In the genomic region with DNA sequence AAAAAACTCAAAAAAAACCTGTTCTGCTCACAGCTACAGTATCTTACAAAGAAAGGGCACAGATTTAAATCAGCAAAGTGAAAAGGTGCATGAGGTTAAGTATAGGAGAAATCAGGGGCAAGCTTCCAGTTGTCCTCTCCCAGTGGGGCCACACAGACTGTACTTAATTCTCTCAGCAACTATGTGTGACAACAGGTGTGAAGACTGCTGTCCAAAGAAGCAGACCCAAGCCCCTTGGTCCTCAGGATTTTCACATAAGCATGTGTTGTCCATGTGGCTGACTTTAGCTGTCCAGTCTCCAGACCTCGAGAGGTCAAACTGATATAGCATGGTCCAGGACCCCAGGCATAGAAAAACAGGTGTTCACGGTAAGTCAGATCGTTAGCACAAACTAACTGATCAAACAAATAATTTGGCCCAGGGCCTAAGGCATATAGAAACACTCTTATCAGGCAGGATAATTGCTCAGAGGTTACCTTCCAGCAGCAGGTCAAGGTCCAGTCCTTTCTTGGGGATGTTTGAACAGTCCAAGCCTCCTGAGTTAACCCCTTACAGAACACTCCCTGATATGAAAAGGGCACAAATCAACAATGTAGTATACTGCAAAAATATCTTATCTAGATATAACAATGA, we compare ENCODE assay signal across 2 cellular contexts.
TF ChIP-seq lines count a peak whose summit lies in the region.

No MANE protein-coding gene starts in this region.

TF ChIP-seq in SK-N-SH, 30 proteins besides CTCF, POLR2A, EP300 and RAD21 (continued from another document):
- no peak for TF ChIP-seq TAF1 (IDR thresholded peaks at IDR 0.05; ENCODE audit: borderline replicate concordance, low read depth, low read length)
- TF ChIP-seq FOSL2 (IDR thresholded peaks at IDR 0.05; ENCODE audit: borderline replicate concordance, low read depth): no peak
- no peak for TF ChIP-seq ZBTB33 (IDR thresholded peaks at IDR 0.05; ENCODE audit: borderline replicate concordance, low read depth)
- TF ChIP-seq SMC3 (IDR thresholded peaks at IDR 0.05; ENCODE audit: low read depth, low read length): no peak
- TF ChIP-seq RXRA (IDR thresholded peaks at IDR 0.05; ENCODE audit: borderline replicate concordance, low read depth): no peak
- no peak for TF ChIP-seq MEF2A (IDR thresholded peaks at IDR 0.05; ENCODE audit: borderline replicate concordance, low read depth)
- TF ChIP-seq, protein P1, sequence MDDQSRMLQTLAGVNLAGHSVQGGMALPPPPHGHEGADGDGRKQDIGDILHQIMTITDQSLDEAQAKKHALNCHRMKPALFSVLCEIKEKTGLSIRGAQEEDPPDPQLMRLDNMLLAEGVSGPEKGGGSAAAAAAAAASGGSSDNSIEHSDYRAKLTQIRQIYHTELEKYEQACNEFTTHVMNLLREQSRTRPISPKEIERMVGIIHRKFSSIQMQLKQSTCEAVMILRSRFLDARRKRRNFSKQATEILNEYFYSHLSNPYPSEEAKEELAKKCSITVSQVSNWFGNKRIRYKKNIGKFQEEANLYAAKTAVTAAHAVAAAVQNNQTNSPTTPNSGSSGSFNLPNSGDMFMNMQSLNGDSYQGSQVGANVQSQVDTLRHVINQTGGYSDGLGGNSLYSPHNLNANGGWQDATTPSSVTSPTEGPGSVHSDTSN (IDR thresholded peaks at IDR 0.05): no peak
- no peak for TF ChIP-seq NRF1 (IDR thresholded peaks at IDR 0.05; ENCODE audit: low read depth, low read length)
- TF ChIP-seq, protein P2, sequence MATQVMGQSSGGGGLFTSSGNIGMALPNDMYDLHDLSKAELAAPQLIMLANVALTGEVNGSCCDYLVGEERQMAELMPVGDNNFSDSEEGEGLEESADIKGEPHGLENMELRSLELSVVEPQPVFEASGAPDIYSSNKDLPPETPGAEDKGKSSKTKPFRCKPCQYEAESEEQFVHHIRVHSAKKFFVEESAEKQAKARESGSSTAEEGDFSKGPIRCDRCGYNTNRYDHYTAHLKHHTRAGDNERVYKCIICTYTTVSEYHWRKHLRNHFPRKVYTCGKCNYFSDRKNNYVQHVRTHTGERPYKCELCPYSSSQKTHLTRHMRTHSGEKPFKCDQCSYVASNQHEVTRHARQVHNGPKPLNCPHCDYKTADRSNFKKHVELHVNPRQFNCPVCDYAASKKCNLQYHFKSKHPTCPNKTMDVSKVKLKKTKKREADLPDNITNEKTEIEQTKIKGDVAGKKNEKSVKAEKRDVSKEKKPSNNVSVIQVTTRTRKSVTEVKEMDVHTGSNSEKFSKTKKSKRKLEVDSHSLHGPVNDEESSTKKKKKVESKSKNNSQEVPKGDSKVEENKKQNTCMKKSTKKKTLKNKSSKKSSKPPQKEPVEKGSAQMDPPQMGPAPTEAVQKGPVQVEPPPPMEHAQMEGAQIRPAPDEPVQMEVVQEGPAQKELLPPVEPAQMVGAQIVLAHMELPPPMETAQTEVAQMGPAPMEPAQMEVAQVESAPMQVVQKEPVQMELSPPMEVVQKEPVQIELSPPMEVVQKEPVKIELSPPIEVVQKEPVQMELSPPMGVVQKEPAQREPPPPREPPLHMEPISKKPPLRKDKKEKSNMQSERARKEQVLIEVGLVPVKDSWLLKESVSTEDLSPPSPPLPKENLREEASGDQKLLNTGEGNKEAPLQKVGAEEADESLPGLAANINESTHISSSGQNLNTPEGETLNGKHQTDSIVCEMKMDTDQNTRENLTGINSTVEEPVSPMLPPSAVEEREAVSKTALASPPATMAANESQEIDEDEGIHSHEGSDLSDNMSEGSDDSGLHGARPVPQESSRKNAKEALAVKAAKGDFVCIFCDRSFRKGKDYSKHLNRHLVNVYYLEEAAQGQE (IDR thresholded peaks at IDR 0.05; ENCODE audit: low read depth, low read length): no peak
- no peak for TF ChIP-seq POLR2AphosphoS5 (IDR thresholded peaks at IDR 0.05; ENCODE audit: low read depth, low read length)
- TF ChIP-seq CHD2 (IDR thresholded peaks at IDR 0.05; ENCODE audit: low read length, partially characterized antibody): no peak
- no peak for TF ChIP-seq GABPA (IDR thresholded peaks at IDR 0.05; ENCODE audit: low read depth)

TF ChIP-seq in SK-N-SH treated with all-trans-retinoic acid at 6 μM for 48 hours, 23 proteins besides CTCF, POLR2A, EP300 and RAD21 (continued from another document):
- TF ChIP-seq SNAI2 (CRISPR knock-in tag; IDR thresholded peaks at IDR 0.05): no peak
- TF ChIP-seq ISL1 (CRISPR knock-in tag; IDR thresholded peaks at IDR 0.05): no peak
- TF ChIP-seq, protein P3, sequence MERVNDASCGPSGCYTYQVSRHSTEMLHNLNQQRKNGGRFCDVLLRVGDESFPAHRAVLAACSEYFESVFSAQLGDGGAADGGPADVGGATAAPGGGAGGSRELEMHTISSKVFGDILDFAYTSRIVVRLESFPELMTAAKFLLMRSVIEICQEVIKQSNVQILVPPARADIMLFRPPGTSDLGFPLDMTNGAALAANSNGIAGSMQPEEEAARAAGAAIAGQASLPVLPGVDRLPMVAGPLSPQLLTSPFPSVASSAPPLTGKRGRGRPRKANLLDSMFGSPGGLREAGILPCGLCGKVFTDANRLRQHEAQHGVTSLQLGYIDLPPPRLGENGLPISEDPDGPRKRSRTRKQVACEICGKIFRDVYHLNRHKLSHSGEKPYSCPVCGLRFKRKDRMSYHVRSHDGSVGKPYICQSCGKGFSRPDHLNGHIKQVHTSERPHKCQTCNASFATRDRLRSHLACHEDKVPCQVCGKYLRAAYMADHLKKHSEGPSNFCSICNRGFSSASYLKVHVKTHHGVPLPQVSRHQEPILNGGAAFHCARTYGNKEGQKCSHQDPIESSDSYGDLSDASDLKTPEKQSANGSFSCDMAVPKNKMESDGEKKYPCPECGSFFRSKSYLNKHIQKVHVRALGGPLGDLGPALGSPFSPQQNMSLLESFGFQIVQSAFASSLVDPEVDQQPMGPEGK (CRISPR knock-in tag; IDR thresholded peaks at IDR 0.05; ENCODE audit: borderline replicate concordance): no peak
- no peak for TF ChIP-seq PPARA (CRISPR knock-in tag; IDR thresholded peaks at IDR 0.05; ENCODE audit: borderline replicate concordance)
- no peak for TF ChIP-seq CSDC2 (CRISPR knock-in tag; IDR thresholded peaks at IDR 0.05)
- no peak for TF ChIP-seq GLIS3 (CRISPR knock-in tag; IDR thresholded peaks at IDR 0.05)
- no peak for TF ChIP-seq TCF4 (CRISPR knock-in tag; IDR thresholded peaks at IDR 0.05; ENCODE audit: borderline replicate concordance)
- no peak for TF ChIP-seq ARNTL (CRISPR knock-in tag; IDR thresholded peaks at IDR 0.05; ENCODE audit: borderline replicate concordance, low read depth)
- TF ChIP-seq TOX (CRISPR knock-in tag; IDR thresholded peaks at IDR 0.05; ENCODE audit: borderline replicate concordance): no peak
- TF ChIP-seq ZC3H10 (CRISPR knock-in tag; IDR thresholded peaks at IDR 0.05): no peak
- no peak for TF ChIP-seq POU6F1 (CRISPR knock-in tag; IDR thresholded peaks at IDR 0.05; ENCODE audit: borderline replicate concordance, low read depth)
- no peak for TF ChIP-seq OSR1 (CRISPR knock-in tag; IDR thresholded peaks at IDR 0.05)
